In genomic region chr1:207316141-207316540, GRCh38 we compare ENCODE assay signal across 18 cellular contexts. TPM values are rescaled to one million over a fixed set of nuclear protein-coding genes. Genes with fewer than 3 reads are reported as not detected.
DNase-seq lines count a peak whose midpoint lies in the region; ATAC-seq and TF ChIP-seq lines count a peak whose summit lies in the region.
"Had no signal": no experiment of that assay in that cellular context is flagged by ENCODE, and none has a peak within 500 bp of the region (broad histone marks: within the 10 kb centered on the region; RNA-seq: fewer than 3 reads in every experiment).

No MANE protein-coding gene starts in this region.

- POLR2A ChIA-PET in HEK293T (lab: Yijun Ruan, JAX) = no interaction called here

- H3K4me1 ChIP-seq in hepatocyte (ENCODE audit: insufficient read depth) = peaks cover 18% of the 10 kb centered on the region
- H3K4me1 ChIP-seq in gastrocnemius medialis = peaks cover 23 to 34% of the 10 kb centered on the region in 2 donors

- H3K27me3 ChIP-seq in hepatocyte (no peaks in the 10 kb centered on the region), gastrocnemius medialis (no peaks in the 10 kb centered on the region)
- H3K27me3 ChIP-seq: sigmoid colon, vagina had no signal

- BruUV-seq in Calu3 (replicated peaks; lab: Mats Ljungman, UMichigan) = no TSS peak

- no peak for TF ChIP-seq POLR2A in gastrocnemius medialis (IDR thresholded peaks at IDR 0.05)

- DNase-seq in Calu3 (peak; percentile 60), OCI-M1 (lab: John Stamatoyannopoulos, UW) (peak; percentile 59), hepatocyte (ENCODE audit: low spot score) (peak; percentile 43), gastrocnemius medialis (peak in 1 of 2 donors; percentile 29), midbrain (lab: John Stamatoyannopoulos, UW) (no peak), HuH-7 (ENCODE audit: low spot score) (no peak), HEK293T (ENCODE audit: extremely low spot score) (no peak)
- DNase-seq: activated CD4-positive, alpha-beta T cell treated with anti-CD3 and anti-CD28 coated beads for 4 hours; activated gamma-delta T cell; amniotic stem cell; hypothalamus; NCI-H1105 treated with DMSO at 0.1 percent for 48 hours; NCI-H69; stimulated activated CD4-positive, alpha-beta T cell treated with anti-CD3 and anti-CD28 coated beads, Interleukin-2, amount 100 ng/mL, for 24 hours had no signal

- no peak overlapping the region for H3K4me2 ChIP-seq in hepatocyte

- peak overlapping the region; percentile 6 for H3K4me3 Mint-ChIP-seq in Calu3 (ENCODE audit: low read depth, unreplicated experiment)
- H3K4me3 Mint-ChIP-seq: central memory CD8-positive, alpha-beta T cell had no signal

- H3K4me3 ChIP-seq in hepatocyte (no peak overlapping the region), gastrocnemius medialis (no peak overlapping the region)
- H3K4me3 ChIP-seq: sigmoid colon, vagina had no signal

- H3K9me3 Mint-ChIP-seq in Calu3 (ENCODE audit: low read depth, unreplicated experiment) = no peaks in the 10 kb centered on the region
- H3K9me3 Mint-ChIP-seq: central memory CD8-positive, alpha-beta T cell had no signal

- TF ChIP-seq CTCF in Calu3 (IDR thresholded peaks at IDR 0.05; ENCODE audit: unreplicated experiment) (no peak), hepatocyte (IDR thresholded peaks at IDR 0.05; ENCODE audit: poor library complexity) (no peak), gastrocnemius medialis (IDR thresholded peaks at IDR 0.05 in 4 of 5, conservative IDR thresholded peaks at IDR 0.05 in 1 of 5) (peak in 1 of 5 experiments; percentile 24)

- peaks cover 39% of the 10 kb centered on the region for H3K4me1 Mint-ChIP-seq in Calu3 (ENCODE audit: low read depth, unreplicated experiment)

- H3K36me3 Mint-ChIP-seq in Calu3 (ENCODE audit: insufficient read depth, unreplicated experiment) = peaks cover 30% of the 10 kb centered on the region

- intact Hi-C loops in Calu3 (cut with micrococcal nuclease; ENCODE audit: unreplicated experiment) = loop anchor here (2.0 to 5.0 kb wide), 7 partner anchors 17 to 231 kb away; no protein-coding TSS in a partner anchor
- intact Hi-C loops in gastrocnemius medialis (cut with DNase I; ENCODE audit: low total_unique reads) = loop anchor here (10.0 kb wide), 1 partner anchor 929 kb away; the partner anchor contains the start of gene PLXNA2

- H4K20me1 ChIP-seq in hepatocyte (ENCODE audit: insufficient read depth, poor library complexity, severe bottlenecking) = no peaks in the 10 kb centered on the region

- no peak overlapping the region for H2AFZ ChIP-seq in hepatocyte

- H3K36me3 ChIP-seq in hepatocyte (replicated peaks; ENCODE audit: insufficient read depth, low read depth) (no peaks in the 10 kb centered on the region), gastrocnemius medialis (no peaks in the 10 kb centered on the region)
- H3K36me3 ChIP-seq: sigmoid colon, vagina had no signal

- no peak for ATAC-seq in gastrocnemius medialis
- ATAC-seq: SK-N-SH treated with all-trans-retinoic acid at 6 μM for 48 hours had no signal

- H3K27ac ChIP-seq in hepatocyte (peak overlapping the region; percentile 9), gastrocnemius medialis (peak overlapping the region; percentile 96 to 100 (median 98))

- H3K27me3 Mint-ChIP-seq in Calu3 (ENCODE audit: unreplicated experiment) = no peaks in the 10 kb centered on the region
- H3K27me3 Mint-ChIP-seq: central memory CD8-positive, alpha-beta T cell had no signal

- in situ Hi-C loops in gastrocnemius medialis (cut with MboI; ENCODE audit: low sequenced_read_pairs in 4 of 4) = loop anchor here in 1 of 4 donors (25.0 kb wide), 1 partner anchor 604 kb away; no protein-coding TSS in a partner anchor

- H3K9me2 ChIP-seq in hepatocyte (replicated peaks; ENCODE audit: insufficient read depth) = no peaks in the 10 kb centered on the region

- no peaks in the 10 kb centered on the region for H3K9me3 ChIP-seq in hepatocyte (ENCODE audit: low read depth)
- H3K9me3 ChIP-seq in gastrocnemius medialis = no peaks in the 10 kb centered on the region
- H3K9me3 ChIP-seq: sigmoid colon, vagina had no signal

- peak overlapping the region; percentile 66 for H3K27ac Mint-ChIP-seq in Calu3 (ENCODE audit: unreplicated experiment)

- H3K79me2 ChIP-seq in hepatocyte = no peaks in the 10 kb centered on the region

- CTCF ChIA-PET in Calu3 (lab: Charles Lee) (interaction anchor here (0.6 kb wide), 1 partner anchor 122 kb away, joined by 3 read pairs; no protein-coding TSS in a partner anchor), HEK293T (lab: Yijun Ruan, JAX) (no interaction called here)

TF ChIP-seq in HEK293T, 16 proteins besides CTCF, POLR2A, EP300 and RAD21:
- no peak for TF ChIP-seq LEF1 (IDR thresholded peaks at IDR 0.05; ENCODE audit: borderline replicate concordance)

RNA-seq across cellular contexts. Expression of gene CD55, which starts 5.3 kb away (rescaled TPM):
- 106 and 126 TPM in 2 replicates for total RNA-seq in Calu3 (2022)
- 41.1 and 61.5 TPM in 2 replicates for total RNA-seq in hepatocyte
- 57.5 and 72.4 TPM in 2 replicates for polyA plus RNA-seq in hepatocyte
- 100 to 1,000 TPM in 2 of 4 donors, 10 to 100 TPM in 2; 75.2 to 428 (median 110) TPM for total RNA-seq in gastrocnemius medialis

Comparison
In these comparisons a context has a peak if more than half of its experiments do, and no peak if none do; other contexts are left out.
1. DNase-seq: peak in Calu3 (single experiment), OCI-M1 (single experiment) and hepatocyte (single experiment); none in midbrain (single experiment), HuH-7 (single experiment) and HEK293T (single experiment).